In genomic region chr3:12754315-12754714, GRCh38 we compare ENCODE assay signal across 14 cellular contexts. TPM values are rescaled to one million over a fixed set of nuclear protein-coding genes. Genes with fewer than 3 reads are reported as not detected.
DNase-seq lines count a peak whose midpoint lies in the region; ATAC-seq and TF ChIP-seq lines count a peak whose summit lies in the region.
"Had no signal": no experiment of that assay in that cellular context is flagged by ENCODE, and none has a peak within 500 bp of the region (broad histone marks: within the 10 kb centered on the region; RNA-seq: fewer than 3 reads in every experiment).

No MANE protein-coding gene starts in this region.

- no peak for TF ChIP-seq CTCF in IMR-90 (conservative IDR thresholded peaks at IDR 0.05; ENCODE audit: low read depth, low read length)
- TF ChIP-seq CTCF in RWPE1 (conservative IDR thresholded peaks at IDR 0.05; ENCODE audit: low read depth) = no peak
- TF ChIP-seq CTCF in vagina (IDR thresholded peaks at IDR 0.05) = no peak
- no peak for TF ChIP-seq CTCF in A673 (conservative IDR thresholded peaks at IDR 0.05; ENCODE audit: low read depth, low read length)

- H3K27me3 Mint-ChIP-seq in stimulated activated memory B cell treated with anti-CD40 and anti-IgM and Interleukin-4, amounts not matched to agents 10 μg/mL and 1 μg/mL and 100 μg/mL, for 72 hours = peaks cover 25% of the 10 kb centered on the region

- BruUV-seq in IMR-90 (replicated peaks; lab: Mats Ljungman, UMichigan) = no TSS peak
- BruUV-seq in A673 (replicated peaks; lab: Mats Ljungman, UMichigan) = no TSS peak

- in situ Hi-C loops in IMR-90 (cut with MboI; ENCODE audit: low sequenced_read_pairs) = no loop called here

- H3K14ac ChIP-seq in IMR-90 (replicated peaks; ENCODE audit: low read depth, low read length) = no peak overlapping the region

- H3K4me1 ChIP-seq in IMR-90 (ENCODE audit: control insufficient read depth, insufficient read depth, low read length) (peaks cover 22% of the 10 kb centered on the region), vagina (peaks cover 26% of the 10 kb centered on the region), A673 (ENCODE audit: insufficient read depth, low read length, poor library complexity, severe bottlenecking) (peaks cover 8% of the 10 kb centered on the region)

- no peak overlapping the region for H3K23ac ChIP-seq in IMR-90 (ENCODE audit: low read depth, low read length)

- POLR2A ChIA-PET in IMR-90 (lab: Charles Lee; ENCODE audit: unreplicated experiment) = no interaction called here
- POLR2A ChIA-PET in RWPE1 (lab: Yijun Ruan, JAX; ENCODE audit: low non-redundant PET) = no interaction called here
- POLR2A ChIA-PET in A673 (lab: Charles Lee; ENCODE audit: low non-redundant PET) = no interaction called here

- DNase-seq in IMR-90 (no peak), RWPE1 (ENCODE audit: low spot score) (no peak), epithelial cell of prostate (ENCODE audit: low read depth, low spot score) (no peak), vagina (ENCODE audit: extremely low spot score in 2 of 2) (no peak), A673 (ENCODE audit: low spot score) (no peak)
- DNase-seq in stimulated activated effector memory CD8-positive, alpha-beta T cell treated with anti-CD3 and anti-CD28 coated beads, Interleukin-12 subunit alpha, Interleukin-12 subunit beta, amount 100 ng/mL, for 72 hours (ENCODE audit: low spot score in 2 of 2) = no peak
- DNase-seq: CD4-positive, CD25-positive, alpha-beta regulatory T cell; DMS 273 treated with DMSO at 0.1 percent for 48 hours; HCEC 1CT; HFFc6 had no signal

- H3K4me3 ChIP-seq in IMR-90 (ENCODE audit: insufficient read depth, low read depth, low read length) = no peak overlapping the region
- no peak overlapping the region for H3K4me3 ChIP-seq in vagina
- no peak overlapping the region for H3K4me3 ChIP-seq in A673 (ENCODE audit: low read depth, low read length, poor library complexity, severe bottlenecking)
- H3K4me3 ChIP-seq: BLaER1 had no signal

- no peak overlapping the region for H3K9ac ChIP-seq in IMR-90 (ENCODE audit: low read depth, low read length)
- H3K9ac ChIP-seq: BLaER1 had no signal

- no peak overlapping the region for H3K27ac ChIP-seq in IMR-90 (ENCODE audit: insufficient read depth, low read length)
- peak overlapping the region; percentile 60; the same call in 1 of the 2 replicates for H3K27ac ChIP-seq in RWPE1
- H3K27ac ChIP-seq in epithelial cell of prostate = peak overlapping the region; percentile 99
- peak overlapping the region; percentile 40 for H3K27ac ChIP-seq in vagina
- no peak overlapping the region for H3K27ac ChIP-seq in A673 (ENCODE audit: low read depth, low read length, poor library complexity, severe bottlenecking)
- H3K27ac ChIP-seq: BLaER1 had no signal

- H4K91ac ChIP-seq in IMR-90 (ENCODE audit: insufficient read depth, low read depth, low read length) = no peak overlapping the region

- H3K4me2 ChIP-seq in IMR-90 (ENCODE audit: low read depth, low read length) = no peak overlapping the region
- H3K4me2 ChIP-seq: BLaER1 had no signal

- H4K8ac ChIP-seq in IMR-90 (ENCODE audit: low read depth in 2 of 2, low read length in 2 of 2) = no peak overlapping the region

- peak overlapping the region; percentile 58 for H2AK9ac ChIP-seq in IMR-90 (replicated peaks; ENCODE audit: low read depth, low read length, poor library complexity)

- H3K56ac ChIP-seq in IMR-90 (ENCODE audit: extremely low read depth, insufficient read depth, low read length) = no peak overlapping the region

- no peaks in the 10 kb centered on the region for H3K27me3 ChIP-seq in IMR-90 (ENCODE audit: control insufficient read depth, insufficient read depth, low read length)
- H3K27me3 ChIP-seq in vagina = no peaks in the 10 kb centered on the region
- H3K27me3 ChIP-seq in A673 (replicated peaks; ENCODE audit: insufficient read depth, low read depth, low read length, poor library complexity) = no peaks in the 10 kb centered on the region
- H3K27me3 ChIP-seq: BLaER1 had no signal

- H2AFZ ChIP-seq in IMR-90 (replicated peaks; ENCODE audit: low read length, poor library complexity) = no peak overlapping the region

- TF ChIP-seq POLR2A in IMR-90 (IDR thresholded peaks at IDR 0.05; ENCODE audit: low read depth, low read length) = no peak
- TF ChIP-seq POLR2A in vagina (IDR thresholded peaks at IDR 0.05) = no peak

- dilution Hi-C loops in IMR-90 (cut with HindIII; ENCODE audit: low sequenced_read_pairs, unreplicated experiment) = no loop called here

- no peak overlapping the region for H4K5ac ChIP-seq in IMR-90 (ENCODE audit: low read depth, low read length)

- no peaks in the 10 kb centered on the region for H3K79me1 ChIP-seq in IMR-90 (ENCODE audit: low read depth in 1 of 2, low read length in 2 of 2)

- H3K9me3 Mint-ChIP-seq in stimulated activated memory B cell treated with anti-CD40 and anti-IgM and Interleukin-4, amounts not matched to agents 10 μg/mL and 1 μg/mL and 100 μg/mL, for 72 hours = peaks cover 2% of the 10 kb centered on the region
- no peaks in the 10 kb centered on the region for H3K9me3 Mint-ChIP-seq in stimulated activated effector memory CD8-positive, alpha-beta T cell treated with anti-CD3 and anti-CD28 coated beads, Interleukin-12 subunit alpha, Interleukin-12 subunit beta, amount 100 ng/mL, for 72 hours
- H3K9me3 Mint-ChIP-seq: HFFc6 had no signal

- intact Hi-C loops in IMR-90 (cut with micrococcal nuclease) = no loop called here
- intact Hi-C loops in vagina (cut with DNase I) = no loop called here
- intact Hi-C loops in A673 (cut with micrococcal nuclease; ENCODE audit: unreplicated experiment) = no loop called here

- H2BK15ac ChIP-seq in IMR-90 (ENCODE audit: low read depth, low read length) = no peak overlapping the region

- peaks cover 15% of the 10 kb centered on the region for H3K9me1 ChIP-seq in IMR-90 (ENCODE audit: insufficient read depth, low read length)

- H3K4me1 Mint-ChIP-seq in stimulated activated memory B cell treated with anti-CD40 and anti-IgM and Interleukin-4, amounts not matched to agents 10 μg/mL and 1 μg/mL and 100 μg/mL, for 72 hours = peaks cover 48% of the 10 kb centered on the region
- H3K4me1 Mint-ChIP-seq in stimulated activated effector memory CD8-positive, alpha-beta T cell treated with anti-CD3 and anti-CD28 coated beads, Interleukin-12 subunit alpha, Interleukin-12 subunit beta, amount 100 ng/mL, for 72 hours = peaks cover 9% of the 10 kb centered on the region

- H4K20me1 ChIP-seq in IMR-90 (ENCODE audit: insufficient read depth, low read length) = no peaks in the 10 kb centered on the region
- H4K20me1 ChIP-seq: BLaER1 had no signal

- no peak overlapping the region for H2BK120ac ChIP-seq in IMR-90 (ENCODE audit: low read depth, low read length)

- WGBS in IMR-90 (ENCODE audit: extremely low coverage in 2 of 2, insufficient read length in 1 of 2), 2 experiments = no CpG with 5 or more reads among the region's 1 CpG

- no peak overlapping the region for H2BK20ac ChIP-seq in IMR-90 (ENCODE audit: low read depth, low read length)

- no peak overlapping the region for H3K4me3 Mint-ChIP-seq in stimulated activated memory B cell treated with anti-CD40 and anti-IgM and Interleukin-4, amounts not matched to agents 10 μg/mL and 1 μg/mL and 100 μg/mL, for 72 hours
- no peak overlapping the region for H3K4me3 Mint-ChIP-seq in stimulated activated effector memory CD8-positive, alpha-beta T cell treated with anti-CD3 and anti-CD28 coated beads, Interleukin-12 subunit alpha, Interleukin-12 subunit beta, amount 100 ng/mL, for 72 hours
- H3K4me3 Mint-ChIP-seq: CD4-positive, CD25-positive, alpha-beta regulatory T cell; HFFc6 had no signal

- H2BK5ac ChIP-seq in IMR-90 (ENCODE audit: low read depth, low read length, poor library complexity, severe bottlenecking) = no peak overlapping the region

- no peak overlapping the region for H3K4ac ChIP-seq in IMR-90 (ENCODE audit: low read depth, low read length)

- no peak for ATAC-seq in IMR-90 (ENCODE audit: low read depth)
- ATAC-seq in stimulated activated memory B cell treated with anti-CD40 and anti-IgM and Interleukin-4, amounts not matched to agents 10 μg/mL and 1 μg/mL and 100 μg/mL, for 72 hours = no peak
- ATAC-seq in stimulated activated effector memory CD8-positive, alpha-beta T cell treated with anti-CD3 and anti-CD28 coated beads, Interleukin-12 subunit alpha, Interleukin-12 subunit beta, amount 100 ng/mL, for 72 hours = no peak

- CTCF ChIA-PET in IMR-90 (lab: Yijun Ruan, JAX) (interaction anchor here (0.6 kb wide), 1 partner anchor 177 kb away, joined by 3 read pairs; no protein-coding TSS in a partner anchor), RWPE1 (lab: Yijun Ruan, JAX) (no interaction called here), A673 (lab: Charles Lee) (no interaction called here)

- no peak overlapping the region for H3K27ac Mint-ChIP-seq in stimulated activated memory B cell treated with anti-CD40 and anti-IgM and Interleukin-4, amounts not matched to agents 10 μg/mL and 1 μg/mL and 100 μg/mL, for 72 hours
- no peak overlapping the region for H3K27ac Mint-ChIP-seq in stimulated activated effector memory CD8-positive, alpha-beta T cell treated with anti-CD3 and anti-CD28 coated beads, Interleukin-12 subunit alpha, Interleukin-12 subunit beta, amount 100 ng/mL, for 72 hours
- H3K27ac Mint-ChIP-seq: CD4-positive, CD25-positive, alpha-beta regulatory T cell; HFFc6 had no signal

- no peak overlapping the region for H3K18ac ChIP-seq in IMR-90 (ENCODE audit: low read depth, low read length)

- TF ChIP-seq RAD21 in IMR-90 (IDR thresholded peaks at IDR 0.05; ENCODE audit: low read length) = no peak

- H2AK5ac ChIP-seq in IMR-90 (ENCODE audit: low read depth, low read length) = no peak overlapping the region

- H3K36me3 ChIP-seq in IMR-90 (ENCODE audit: control insufficient read depth, insufficient read depth, low read length) = no peaks in the 10 kb centered on the region
- no peaks in the 10 kb centered on the region for H3K36me3 ChIP-seq in vagina
- no peaks in the 10 kb centered on the region for H3K36me3 ChIP-seq in A673 (ENCODE audit: insufficient read depth, low read length, poor library complexity, severe bottlenecking)
- H3K36me3 ChIP-seq: BLaER1 had no signal

- H3K9me3 ChIP-seq in IMR-90 (ENCODE audit: control insufficient read depth, insufficient read depth, low read length) (no peaks in the 10 kb centered on the region), vagina (no peaks in the 10 kb centered on the region), A673 (ENCODE audit: low read depth, low read length, poor library complexity, severe bottlenecking) (no peaks in the 10 kb centered on the region)
- H3K9me3 ChIP-seq: BLaER1 had no signal

- H3K36me3 Mint-ChIP-seq in stimulated activated memory B cell treated with anti-CD40 and anti-IgM and Interleukin-4, amounts not matched to agents 10 μg/mL and 1 μg/mL and 100 μg/mL, for 72 hours = no peaks in the 10 kb centered on the region
- no peaks in the 10 kb centered on the region for H3K36me3 Mint-ChIP-seq in stimulated activated effector memory CD8-positive, alpha-beta T cell treated with anti-CD3 and anti-CD28 coated beads, Interleukin-12 subunit alpha, Interleukin-12 subunit beta, amount 100 ng/mL, for 72 hours
- H3K36me3 Mint-ChIP-seq: CD4-positive, CD25-positive, alpha-beta regulatory T cell had no signal

RNA-seq across cellular contexts. Expression of gene TMEM40, which starts 4.7 kb away (rescaled TPM):
- not detected in 2 replicates for total RNA-seq in IMR-90 (2012; rRNA removed)
- polyA plus RNA-seq in IMR-90 (2012; rRNA removed) = 0.27 and 0.29 TPM in 2 replicates
- polyA plus RNA-seq in IMR-90 (2012; cell fraction: cytosol; rRNA removed) = 0.14 and 0.24 TPM in 2 replicates
- polyA plus RNA-seq in IMR-90 (2012; cell fraction: nucleus; rRNA removed; ENCODE audit: low replicate concordance) = 0.13 and 0.24 TPM in 2 replicates
- total RNA-seq in vagina = 31.7 TPM
- not detected in 2 replicates for total RNA-seq in A673 (2021)
- total RNA-seq: Daoy had no signal
- polyA plus RNA-seq: CD4-positive, CD25-positive, alpha-beta regulatory T cell had no signal

RNA-seq across cellular contexts. Expression of gene CAND2, which starts 42.2 kb away (rescaled TPM):
- total RNA-seq in IMR-90 (2012; rRNA removed) = 2.5 and 2.9 TPM in 2 replicates
- polyA plus RNA-seq in IMR-90 (2012; rRNA removed) = 4.9 and 5.7 TPM in 2 replicates
- polyA plus RNA-seq in IMR-90 (2012; cell fraction: cytosol; rRNA removed) = 4.3 and 7.4 TPM in 2 replicates
- 11.5 and 21.5 TPM in 2 replicates for polyA plus RNA-seq in IMR-90 (2012; cell fraction: nucleus; rRNA removed; ENCODE audit: low replicate concordance)
- 12.5 TPM for total RNA-seq in vagina
- total RNA-seq in A673 (2021) = 7.6 and 8.2 TPM in 2 replicates
- total RNA-seq: Calu3 had no signal

Comparison
In these comparisons a context has a peak if more than half of its experiments do, and no peak if none do; other contexts are left out.
1. H3K27ac ChIP-seq: peak in RWPE1 (single experiment), epithelial cell of prostate (single experiment) and vagina (single experiment); none in IMR-90 (single experiment) and A673 (single experiment).
2. RNA of gene TMEM40, which starts 4.7 kb away (total RNA-seq): 31.7 TPM in vagina (single experiment); not detected in IMR-90 and not detected in A673; every median in the first group is over 10 times any median in the second.